Comparison of ENCODE assay signal across 27 cellular contexts in genomic region chr6:138562691-138563090, GRCh38.
"Had no signal": no experiment of that assay in that cellular context is flagged by ENCODE, and none has a peak within 500 bp of the region (broad histone marks: within the 10 kb centered on the region; RNA-seq: fewer than 3 reads in every experiment).

No MANE protein-coding gene starts in this region.

- H3K9me3 Mint-ChIP-seq: dendritic cell treated with granulocyte-macrophage colony-stimulating factor and Interleukin-4, amounts not matched to agents 40 ng/mL and 50 ng/mL, for 4 days; endodermal cell; nephron had no signal

- H3K27me3 Mint-ChIP-seq: dendritic cell treated with granulocyte-macrophage colony-stimulating factor and Interleukin-4, amounts not matched to agents 40 ng/mL and 50 ng/mL, for 4 days; type B pancreatic cell had no signal

- ATAC-seq: esophagus mucosa; gastrocnemius medialis; naive thymus-derived CD4-positive, alpha-beta T cell; sciatic nerve had no signal

- H3K36me3 ChIP-seq: gastrocnemius medialis, neural progenitor cell, prostate gland, right atrium auricular region, stomach, thyroid gland, uterus had no signal

- DNase-seq: effector CD8-positive, alpha-beta T cell; endodermal cell; foreskin fibroblast; gastrocnemius medialis; head of caudate nucleus; mammary epithelial cell; mesendoderm; midbrain; naive thymus-derived CD4-positive, alpha-beta T cell; stimulated activated CD4-positive, alpha-beta T cell treated with anti-CD3 and anti-CD28 coated beads, Interleukin-12 subunit alpha, Interleukin-12 subunit beta, amount 100 ng/mL, for 4 hours; stimulated activated CD4-positive, alpha-beta T cell treated with anti-CD3 and anti-CD28 coated beads, Interleukin-1b, Interleukin-23, amount 100 ng/mL, for 48 hours; stimulated activated CD4-positive, alpha-beta T cell treated with anti-CD3 and anti-CD28 coated beads, Interleukin-4, amount 100 ng/mL, for 1 hour; stimulated activated CD8-positive, alpha-beta memory T cell treated with anti-CD3 and anti-CD28 coated beads, Interleukin-4, amount 100 ng/mL, for 48 hours; stimulated activated naive CD4-positive, alpha-beta T cell treated with Interleukin-2 at 50 U/mL for 16 hours; stomach; thyroid gland; uterus had no signal

- H3K4me1 Mint-ChIP-seq: naive thymus-derived CD4-positive, alpha-beta T cell had no signal

- H3K4me3 ChIP-seq: gastrocnemius medialis, neural progenitor cell, prostate gland, right atrium auricular region, smooth muscle cell, stomach, thyroid gland, uterus had no signal

- H3K4me3 Mint-ChIP-seq: dendritic cell treated with granulocyte-macrophage colony-stimulating factor and Interleukin-4, amounts not matched to agents 40 ng/mL and 50 ng/mL, for 4 days; endodermal cell; naive thymus-derived CD4-positive, alpha-beta T cell; nephron; neural progenitor cell; type B pancreatic cell had no signal

- H3K27ac Mint-ChIP-seq: dendritic cell treated with granulocyte-macrophage colony-stimulating factor and Interleukin-4, amounts not matched to agents 40 ng/mL and 50 ng/mL, for 4 days; endodermal cell; nephron; neural progenitor cell; type B pancreatic cell had no signal

- H3K9me3 ChIP-seq: gastrocnemius medialis, prostate gland, right atrium auricular region, stomach, thyroid gland, uterus had no signal

- H3K4me1 ChIP-seq: gastrocnemius medialis, prostate gland, right atrium auricular region, thyroid gland, uterus had no signal

- H3K27me3 ChIP-seq: gastrocnemius medialis, neural progenitor cell, right atrium auricular region, stomach, thyroid gland, uterus had no signal

- H3K36me3 Mint-ChIP-seq: naive thymus-derived CD4-positive, alpha-beta T cell had no signal

- H3K27ac ChIP-seq: epithelial cell of prostate, gastrocnemius medialis, neural progenitor cell, prostate gland, right atrium auricular region, stomach, thyroid gland, uterus had no signal
